In the genomic region with DNA sequence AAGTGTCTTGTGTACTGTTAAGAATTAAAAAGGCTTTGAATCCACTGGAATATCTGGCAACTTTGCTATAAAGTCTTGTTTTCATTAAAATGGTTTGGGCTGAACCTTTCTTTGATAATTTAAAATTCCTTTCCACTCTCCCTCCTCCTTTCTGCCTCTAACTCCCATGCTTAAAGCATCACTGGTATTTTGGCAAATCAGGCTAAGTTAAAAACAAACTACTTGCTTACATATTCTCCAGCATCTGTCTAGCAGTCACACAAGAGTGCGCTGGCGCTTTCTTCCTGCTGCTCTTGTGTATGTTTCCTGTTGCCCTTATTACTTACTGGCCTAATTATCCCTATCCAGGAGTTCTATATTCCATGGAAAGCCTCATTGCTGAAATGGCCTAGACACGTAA, we compare ENCODE assay signal across 21 cellular contexts.
"Had no signal": no experiment of that assay in that cellular context is flagged by ENCODE, and none has a peak within 500 bp of the region (broad histone marks: within the 10 kb centered on the region; RNA-seq: fewer than 3 reads in every experiment).

No MANE protein-coding gene starts in this region.

- H3K27ac ChIP-seq: adrenal gland, foreskin keratinocyte, lower lobe of right lung, WERI-Rb-1 had no signal

- H3K4me3 Mint-ChIP-seq: activated T-cell treated with anti-CD3 and anti-CD28 coated beads, Interleukin-2, amount 50 U/mL, for 72 hours; natural killer cell treated with Interleukin-12 subunit alpha and Interleukin-12 subunit beta and Interleukin-15 and Interleukin-18, amount 100 ng/mL, for 72 hours; T-helper 17 cell had no signal

- H3K27me3 ChIP-seq: adrenal gland had no signal

- H3K4me1 Mint-ChIP-seq: T-helper 17 cell had no signal

- H3K27me3 Mint-ChIP-seq: natural killer cell treated with Interleukin-12 subunit alpha and Interleukin-12 subunit beta and Interleukin-15 and Interleukin-18, amount 100 ng/mL, for 72 hours; T-helper 17 cell had no signal

- H3K9me3 ChIP-seq: adrenal gland, lower lobe of right lung had no signal

- DNase-seq: activated CD4-positive, alpha-beta T cell treated with anti-CD3 and anti-CD28 coated beads for 1 hour; activated CD8-positive, alpha-beta memory T cell treated with anti-CD3 and anti-CD28 coated beads for 24 hours; activated CD8-positive, alpha-beta memory T cell treated with anti-CD3 and anti-CD28 coated beads, Interleukin-2, amount 50 U/mL, for 48 hours; activated effector memory CD4-positive, alpha-beta T cell treated with anti-CD3 and anti-CD28 coated beads, Interleukin-2, amount 50 U/mL, for 16 hours; activated naive CD4-positive, alpha-beta T cell treated with anti-CD3 and anti-CD28 coated beads, Interleukin-2, amount 50 U/mL, for 16 hours; activated T-cell treated with anti-CD3 and anti-CD28 coated beads, Interleukin-2, amount 50 U/mL, for 72 hours; adrenal gland; cerebellar nuclear complex; effector CD4-positive, alpha-beta T cell; foreskin keratinocyte; glutamatergic neuron; hypothalamus; islet precursor cell; lower lobe of right lung; retina; stimulated activated CD4-positive, alpha-beta T cell treated with anti-CD3 and anti-CD28 coated beads, Interleukin-2, amount 100 ng/mL, for 24 hours; stimulated activated naive CD8-positive, alpha-beta T cell treated with anti-CD3 and anti-CD28 coated beads, Interleukin-15, Interleukin-2, amounts not matched to agents 100 U/mL and 50 U/mL, for 24 hours; T-helper 17 cell; trophoblast cell; WERI-Rb-1 had no signal

- H3K4me1 ChIP-seq: adrenal gland, foreskin keratinocyte, lower lobe of right lung had no signal

- H3K27ac Mint-ChIP-seq: activated T-cell treated with anti-CD3 and anti-CD28 coated beads, Interleukin-2, amount 50 U/mL, for 72 hours; natural killer cell treated with Interleukin-12 subunit alpha and Interleukin-12 subunit beta and Interleukin-15 and Interleukin-18, amount 100 ng/mL, for 72 hours; T-helper 17 cell had no signal

- H3K36me3 ChIP-seq: adrenal gland, lower lobe of right lung, WERI-Rb-1 had no signal

- H3K4me3 ChIP-seq: adrenal gland, lower lobe of right lung had no signal
